9 cellular contexts compared by ENCODE assay signal in genomic region chr10:50511512-50512213, GRCh38.
DNase-seq lines count a peak whose midpoint lies in the region; ATAC-seq and TF ChIP-seq lines count a peak whose summit lies in the region.
"Had no signal": no experiment of that assay in that cellular context is flagged by ENCODE, and none has a peak within 500 bp of the region (broad histone marks: within the 10 kb centered on the region; RNA-seq: fewer than 3 reads in every experiment).

No MANE protein-coding gene starts in this region.

- peak; percentile 32 for ATAC-seq in GM19395 (IDR thresholded peaks at IDR 0.05; ENCODE audit: unreplicated experiment)
- ATAC-seq in HG03060 (IDR thresholded peaks at IDR 0.05; ENCODE audit: low read depth, unreplicated experiment) = peak; percentile 29
- ATAC-seq in activated CD8-positive, alpha-beta T cell treated with anti-CD3 and anti-CD28 coated beads, Interleukin-2, amount 10 ng/mL, durations not matched to agents 7 days and 5 days = peak; percentile 29

- intact Hi-C loops in sigmoid colon (cut with DNase I) = no loop called here

- no peaks in the 10 kb centered on the region for H3K27me3 Mint-ChIP-seq in activated CD8-positive, alpha-beta T cell treated with anti-CD3 and anti-CD28 coated beads, Interleukin-2, amount 10 ng/mL, durations not matched to agents 7 days and 5 days (ENCODE audit: low read depth)
- H3K27me3 Mint-ChIP-seq in osteocyte (ENCODE audit: unreplicated experiment) = no peaks in the 10 kb centered on the region

- H3K36me3 Mint-ChIP-seq in activated CD8-positive, alpha-beta T cell treated with anti-CD3 and anti-CD28 coated beads, Interleukin-2, amount 10 ng/mL, durations not matched to agents 7 days and 5 days (ENCODE audit: low read depth) = peaks cover 13% of the 10 kb centered on the region
- peaks cover 2% of the 10 kb centered on the region for H3K36me3 Mint-ChIP-seq in osteocyte (ENCODE audit: unreplicated experiment)

- CTCF ChIA-PET in activated CD8-positive, alpha-beta T cell treated with anti-CD3 and anti-CD28 coated beads, Interleukin-2, amount 10 ng/mL, durations not matched to agents 7 days and 5 days (lab: Charles Lee) = interaction anchor here (0.9 to 3.0 kb wide), 8 partner anchors 11 to 111 kb away, joined by 3 to 17 read pairs (median 5); partner anchors contain the start of gene SGMS1

- no peak for TF ChIP-seq EP300 in sigmoid colon (IDR thresholded peaks at IDR 0.05)

- TF ChIP-seq POLR2A in sigmoid colon (IDR thresholded peaks at IDR 0.05) = no peak

- 74 to 88% methylated on average over 5 of the region's 5 CpGs for WGBS in sigmoid colon, 2 donors

- peak overlapping the region in 3 of 4 donors; percentile 20 to 45 (median 22) for H3K27ac ChIP-seq in sigmoid colon

- DNase-seq in activated CD8-positive, alpha-beta T cell treated with anti-CD3 and anti-CD28 coated beads, Interleukin-2, amount 10 ng/mL, durations not matched to agents 7 days and 5 days = no peak
- DNase-seq in sigmoid colon = no peak
- no peak for DNase-seq in cerebellar nuclear complex (lab: John Stamatoyannopoulos, UW)
- no peak for DNase-seq in GM03348 (ENCODE audit: low spot score)
- DNase-seq in anterior cingulate cortex (lab: John Stamatoyannopoulos, UW) = no peak
- DNase-seq in osteocyte (ENCODE audit: extremely low spot score, unreplicated experiment) = no peak
- DNase-seq: heart left ventricle had no signal

- no peak overlapping the region for H3K4me3 ChIP-seq in sigmoid colon
- H3K4me3 ChIP-seq: heart left ventricle had no signal

- H3K4me1 Mint-ChIP-seq in activated CD8-positive, alpha-beta T cell treated with anti-CD3 and anti-CD28 coated beads, Interleukin-2, amount 10 ng/mL, durations not matched to agents 7 days and 5 days (ENCODE audit: low read depth) = peaks cover 72% of the 10 kb centered on the region
- peaks cover 12% of the 10 kb centered on the region for H3K4me1 Mint-ChIP-seq in osteocyte (ENCODE audit: unreplicated experiment)

- POLR2A ChIA-PET in activated CD8-positive, alpha-beta T cell treated with anti-CD3 and anti-CD28 coated beads, Interleukin-2, amount 10 ng/mL, durations not matched to agents 7 days and 5 days (lab: Charles Lee) = interaction anchor here (0.6 to 2.2 kb wide), 4 partner anchors 14 to 148 kb away, joined by 3 to 9 read pairs (median 8); partner anchors contain the start of gene SGMS1

- peak overlapping the region; percentile 18 for H3K27ac Mint-ChIP-seq in activated CD8-positive, alpha-beta T cell treated with anti-CD3 and anti-CD28 coated beads, Interleukin-2, amount 10 ng/mL, durations not matched to agents 7 days and 5 days
- H3K27ac Mint-ChIP-seq in osteocyte (ENCODE audit: unreplicated experiment) = no peak overlapping the region

- H3K4me3 Mint-ChIP-seq in activated CD8-positive, alpha-beta T cell treated with anti-CD3 and anti-CD28 coated beads, Interleukin-2, amount 10 ng/mL, durations not matched to agents 7 days and 5 days = no peak overlapping the region
- H3K4me3 Mint-ChIP-seq in osteocyte (ENCODE audit: unreplicated experiment) = no peak overlapping the region

- no peak for TF ChIP-seq CTCF in sigmoid colon (IDR thresholded peaks at IDR 0.05)
- TF ChIP-seq CTCF in osteocyte (IDR thresholded peaks at IDR 0.05) = no peak

- no peaks in the 10 kb centered on the region for H3K9me3 Mint-ChIP-seq in activated CD8-positive, alpha-beta T cell treated with anti-CD3 and anti-CD28 coated beads, Interleukin-2, amount 10 ng/mL, durations not matched to agents 7 days and 5 days (ENCODE audit: insufficient read depth)
- H3K9me3 Mint-ChIP-seq in osteocyte (ENCODE audit: unreplicated experiment) = no peaks in the 10 kb centered on the region

- no peaks in the 10 kb centered on the region for H3K36me3 ChIP-seq in sigmoid colon
- H3K36me3 ChIP-seq: heart left ventricle had no signal

- H3K27me3 ChIP-seq in sigmoid colon = no peaks in the 10 kb centered on the region
- H3K27me3 ChIP-seq: heart left ventricle had no signal

- peaks cover 0 to 27% (median 19%) of the 10 kb centered on the region in 4 donors for H3K4me1 ChIP-seq in sigmoid colon

- no peaks in the 10 kb centered on the region for H3K9me3 ChIP-seq in sigmoid colon
- H3K9me3 ChIP-seq: heart left ventricle had no signal
